In the genomic region with DNA sequence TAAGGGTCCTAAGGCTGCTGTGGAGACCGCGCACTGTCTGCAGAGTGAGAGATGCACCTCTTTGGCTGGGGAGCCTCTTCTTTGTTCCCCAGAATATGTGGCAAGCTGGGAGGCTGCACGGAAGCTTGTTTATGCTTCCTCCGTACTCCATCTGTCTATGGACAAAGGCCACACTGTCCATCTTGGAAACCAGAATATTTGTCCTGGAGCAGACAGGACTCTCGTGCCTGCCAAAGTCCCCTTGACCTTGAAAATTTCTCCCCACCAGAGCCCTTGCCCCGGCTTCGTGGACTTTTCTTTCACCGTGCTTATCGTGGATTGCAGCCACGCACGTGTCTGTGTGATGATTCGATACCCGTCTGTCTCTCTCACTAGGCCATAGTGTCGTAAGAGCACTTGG, we compare ENCODE assay signal across 22 cellular contexts.
DNase-seq lines count a peak whose midpoint lies in the region; ATAC-seq, FAIRE-seq and TF ChIP-seq lines count a peak whose summit lies in the region.
"Had no signal": no experiment of that assay in that cellular context is flagged by ENCODE, and none has a peak within 500 bp of the region (broad histone marks: within the 10 kb centered on the region; RNA-seq: fewer than 3 reads in every experiment).

No MANE protein-coding gene starts in this region.

- no peak overlapping the region for H3K14ac ChIP-seq in H9 (ENCODE audit: insufficient read depth, low read length)

- H2BK120ac ChIP-seq in H9 (ENCODE audit: low read depth, low read length, poor library complexity, severe bottlenecking): no peak overlapping the region

- H3K4me3 Mint-ChIP-seq in endodermal cell (no peak overlapping the region), neural progenitor cell (no peak overlapping the region), H9 (no peak overlapping the region)
- H3K4me3 Mint-ChIP-seq: CD14-positive monocyte; CD4-positive, alpha-beta memory T cell; CD4-positive, CD25-positive, alpha-beta regulatory T cell; CD8-positive, alpha-beta memory T cell had no signal

- no peak for FAIRE-seq in GM19239 (lab: Jason Lieb, UNC)
- FAIRE-seq: A204.1, G401.6, GM12891 had no signal

- peaks cover 12% of the 10 kb centered on the region for H3K4me1 Mint-ChIP-seq in endodermal cell
- H3K4me1 Mint-ChIP-seq in neural progenitor cell: peaks cover 47% of the 10 kb centered on the region
- H3K4me1 Mint-ChIP-seq in H9: peaks cover 6 to 7% of the 10 kb centered on the region in 2 experiments; a peak in 3 of 4 replicates
- H3K4me1 Mint-ChIP-seq: CD14-positive monocyte; CD4-positive, alpha-beta memory T cell; CD4-positive, CD25-positive, alpha-beta regulatory T cell; CD8-positive, alpha-beta memory T cell had no signal

- no peak overlapping the region for H3K18ac ChIP-seq in H9 (ENCODE audit: insufficient read length, low read depth, low read length)

- H3K9ac ChIP-seq in endodermal cell (ENCODE audit: extremely low read depth, low read length, poor library complexity, severe bottlenecking): no peak overlapping the region
- H3K9ac ChIP-seq in neural progenitor cell: no peak overlapping the region
- H3K9ac ChIP-seq in H9 (ENCODE audit: extremely low read depth, insufficient read length, low read length): no peak overlapping the region
- H3K9ac ChIP-seq: BLaER1 had no signal

- H4K8ac ChIP-seq in H9 (replicated peaks; ENCODE audit: insufficient read length, low read depth, low read length): no peak overlapping the region

- no peak overlapping the region for H3K23ac ChIP-seq in H9 (ENCODE audit: insufficient read length, low read depth, low read length)

- H3K36me3 Mint-ChIP-seq in endodermal cell (ENCODE audit: low read depth): no peaks in the 10 kb centered on the region
- no peaks in the 10 kb centered on the region for H3K36me3 Mint-ChIP-seq in neural progenitor cell
- H3K36me3 Mint-ChIP-seq in H9 (ENCODE audit: insufficient read depth in 1 of 3, low read depth in 3 of 3): no peaks in the 10 kb centered on the region
- H3K36me3 Mint-ChIP-seq: CD14-positive monocyte; CD4-positive, alpha-beta memory T cell; CD4-positive, CD25-positive, alpha-beta regulatory T cell; CD8-positive, alpha-beta memory T cell had no signal

- intact Hi-C loops in sciatic nerve (cut with DNase I): no loop called here

- H4K20me1 ChIP-seq in neural progenitor cell (ENCODE audit: low read depth) (no peaks in the 10 kb centered on the region), H9 (ENCODE audit: control insufficient read depth, insufficient read depth, insufficient read length) (no peaks in the 10 kb centered on the region)
- H4K20me1 ChIP-seq: BLaER1 had no signal

- H2AFZ ChIP-seq in neural progenitor cell (replicated peaks) (no peak overlapping the region), H9 (ENCODE audit: low read length) (no peak overlapping the region)

- H4K91ac ChIP-seq in H9 (ENCODE audit: insufficient read length, low read depth, low read length): no peak overlapping the region

- H3K27ac ChIP-seq in coronary artery (no peak overlapping the region), endodermal cell (ENCODE audit: low read depth, low read length) (no peak overlapping the region), neural progenitor cell (no peak overlapping the region), H9 (ENCODE audit: insufficient read length, low read depth, low read length) (no peak overlapping the region)
- H3K27ac ChIP-seq: BLaER1 had no signal

- H3K4me1 ChIP-seq in endodermal cell (ENCODE audit: control insufficient read depth, insufficient read depth, low read length) (no peaks in the 10 kb centered on the region), neural progenitor cell (peaks cover 7% of the 10 kb centered on the region), H9 (ENCODE audit: insufficient read depth, low read length) (peaks cover 2% of the 10 kb centered on the region; the same call in 1 of the 2 replicates)

- H2BK12ac ChIP-seq in H9 (ENCODE audit: insufficient read length, low read depth, low read length): no peak overlapping the region

- no peaks in the 10 kb centered on the region for H3K79me1 ChIP-seq in H9 (ENCODE audit: insufficient read depth, low read depth, low read length, poor library complexity, severe bottlenecking)

- no peak overlapping the region for H2BK15ac ChIP-seq in H9 (ENCODE audit: low read depth, low read length)

- H3K9me3 Mint-ChIP-seq in endodermal cell: no peaks in the 10 kb centered on the region
- no peaks in the 10 kb centered on the region for H3K9me3 Mint-ChIP-seq in neural progenitor cell
- H3K9me3 Mint-ChIP-seq in H9: no peaks in the 10 kb centered on the region
- H3K9me3 Mint-ChIP-seq: CD4-positive, alpha-beta memory T cell; CD4-positive, CD25-positive, alpha-beta regulatory T cell had no signal

- DNase-seq in coronary artery (ENCODE audit: low spot score): peak; percentile 29
- DNase-seq in endodermal cell: peak; percentile 16
- DNase-seq in neural progenitor cell (ENCODE audit: low spot score): no peak
- DNase-seq in sciatic nerve (ENCODE audit: low spot score): peak; percentile 19
- no peak for DNase-seq in NCI-H446 treated with DMSO at 0.1 percent for 48 hours (lab: John Stamatoyannopoulos, UW)
- DNase-seq in H9: no peak
- no peak for DNase-seq in GM19239 (ENCODE audit: insufficient read length, low spot score)
- DNase-seq: 8988T; ACHN; BE2C; CD4-positive, alpha-beta memory T cell; CD4-positive, CD25-positive, alpha-beta regulatory T cell; CD8-positive, alpha-beta memory T cell; COR-L47; DMS 273 treated with DMSO at 0.1 percent for 48 hours; DMS79 treated with DMSO at 0.1 percent for 48 hours; GF-D8 had no signal

- no peak overlapping the region for H3T11ph ChIP-seq in H9 (ENCODE audit: low read length)

- H3K9me3 ChIP-seq in endodermal cell (ENCODE audit: control insufficient read depth, low read length) (no peaks in the 10 kb centered on the region), neural progenitor cell (ENCODE audit: low read depth) (no peaks in the 10 kb centered on the region), H9 (ENCODE audit: control insufficient read depth, low read depth, low read length) (no peaks in the 10 kb centered on the region)
- H3K9me3 ChIP-seq: BE2C, BLaER1 had no signal

- H3K27ac Mint-ChIP-seq in endodermal cell (no peak overlapping the region), neural progenitor cell (peak overlapping the region; percentile 75), H9 (no peak overlapping the region)
- H3K27ac Mint-ChIP-seq: CD14-positive monocyte; CD4-positive, alpha-beta memory T cell; CD4-positive, CD25-positive, alpha-beta regulatory T cell; CD8-positive, alpha-beta memory T cell had no signal

- no peak overlapping the region for H2AK5ac ChIP-seq in H9 (ENCODE audit: insufficient read length, low read length)

- no peak overlapping the region for H3K4me3 ChIP-seq in coronary artery
- H3K4me3 ChIP-seq in endodermal cell (ENCODE audit: low read length): no peak overlapping the region
- no peak overlapping the region for H3K4me3 ChIP-seq in neural progenitor cell
- H3K4me3 ChIP-seq: BLaER1 had no signal

- peaks cover 14% of the 10 kb centered on the region for H3K27me3 Mint-ChIP-seq in endodermal cell (ENCODE audit: insufficient read depth)
- H3K27me3 Mint-ChIP-seq in neural progenitor cell (ENCODE audit: insufficient read depth, low read depth): peaks cover 14% of the 10 kb centered on the region
- peaks cover 4% of the 10 kb centered on the region for H3K27me3 Mint-ChIP-seq in H9 (ENCODE audit: low read depth)
- H3K27me3 Mint-ChIP-seq: CD4-positive, CD25-positive, alpha-beta regulatory T cell had no signal

- H3K4ac ChIP-seq in H9 (ENCODE audit: low read depth, low read length): no peak overlapping the region

- TF ChIP-seq CTCF in coronary artery (IDR thresholded peaks at IDR 0.05) (no peak), endodermal cell (conservative IDR thresholded peaks at IDR 0.05) (no peak), neural progenitor cell (IDR thresholded peaks at IDR 0.05) (no peak), H9 (conservative IDR thresholded peaks at IDR 0.05) (no peak)

- H4K5ac ChIP-seq in H9 (ENCODE audit: insufficient read length, low read depth, low read length): no peak overlapping the region

- H3K79me2 ChIP-seq in neural progenitor cell (ENCODE audit: low read depth): no peaks in the 10 kb centered on the region
- no peaks in the 10 kb centered on the region for H3K79me2 ChIP-seq in H9 (ENCODE audit: insufficient read depth, low read length)

- H3K27me3 ChIP-seq in endodermal cell (ENCODE audit: control insufficient read depth, insufficient read depth, low read length, poor library complexity, severe bottlenecking): no peaks in the 10 kb centered on the region
- H3K27me3 ChIP-seq in neural progenitor cell: no peaks in the 10 kb centered on the region
- H3K27me3 ChIP-seq in H9 (ENCODE audit: insufficient read depth, low read length): no peaks in the 10 kb centered on the region
- H3K27me3 ChIP-seq: BE2C, BLaER1 had no signal

- no peak overlapping the region for H3K56ac ChIP-seq in H9 (ENCODE audit: insufficient read length, low read depth, low read length)

- H3K36me3 ChIP-seq in endodermal cell (ENCODE audit: control insufficient read depth, insufficient read depth, low read length) (no peaks in the 10 kb centered on the region), neural progenitor cell (no peaks in the 10 kb centered on the region)
- H3K36me3 ChIP-seq: BE2C, BLaER1 had no signal

- no peak overlapping the region for H3K4me2 ChIP-seq in neural progenitor cell
- H3K4me2 ChIP-seq in H9 (ENCODE audit: insufficient read depth, insufficient read length, low read length): no peak overlapping the region

- no peak overlapping the region for H2BK20ac ChIP-seq in H9 (ENCODE audit: low read depth, low read length, poor library complexity, severe bottlenecking)

- no peak for ATAC-seq in sciatic nerve

- no peak overlapping the region for H2BK5ac ChIP-seq in H9 (ENCODE audit: insufficient read length, low read length)

- no peaks in the 10 kb centered on the region for H3K23me2 ChIP-seq in H9 (ENCODE audit: insufficient read length, low read depth, low read length, poor library complexity, severe bottlenecking)

- H3F3A ChIP-seq in neural progenitor cell (ENCODE audit: low read depth): no peaks in the 10 kb centered on the region

- 94 to 99% methylated on average over 10 to 14 of the region's 14 CpGs for WGBS in endodermal cell (ENCODE audit: insufficient coverage in 1 of 2, insufficient read length in 1 of 2), 2 experiments
- no CpG with 5 or more reads among the region's 14 CpGs for WGBS in H9 (ENCODE audit: extremely low coverage, insufficient read length, low lambda C conversion rate)

Comparison
In these comparisons a context has a peak if more than half of its experiments do, and no peak if none do; other contexts are left out.
1. DNase-seq: peak in coronary artery (single experiment), endodermal cell (single experiment) and sciatic nerve (single experiment); none in neural progenitor cell (single experiment), NCI-H446 treated with DMSO at 0.1 percent for 48 hours (single experiment), H9 (single experiment) and GM19239 (single experiment).